Comparison of ENCODE assay signal across 25 cellular contexts in genomic region chr15:39497016-39497758, GRCh38.
DNase-seq lines count a peak whose midpoint lies in the region; ATAC-seq and TF ChIP-seq lines count a peak whose summit lies in the region.
"Had no signal": no experiment of that assay in that cellular context is flagged by ENCODE, and none has a peak within 500 bp of the region (broad histone marks: within the 10 kb centered on the region; RNA-seq: fewer than 3 reads in every experiment).

No MANE protein-coding gene starts in this region.

- no peak overlapping the region for H3K4me2 ChIP-seq in mesenchymal stem cell (ENCODE audit: low read length, poor library complexity, severe bottlenecking)
- H3K4me2 ChIP-seq: A549 had no signal

- intact Hi-C loops in Right ventricle myocardium superior (cut with DNase I), result no loop called here
- intact Hi-C loops in right cardiac atrium (cut with DNase I), result loop anchor here in 1 of 4 donors (10.0 kb wide), 1 partner anchor 62 kb away; no protein-coding TSS in a partner anchor
- intact Hi-C loops in tibial artery (cut with DNase I; ENCODE audit: low total_unique reads), result no loop called here

- no peaks in the 10 kb centered on the region for H3K36me3 ChIP-seq in RWPE2 (ENCODE audit: low read depth)
- no peaks in the 10 kb centered on the region for H3K36me3 ChIP-seq in mesenchymal stem cell (ENCODE audit: control insufficient read depth in 1 of 2, insufficient read depth in 2 of 2, low read depth in 1 of 2, low read length in 2 of 2)
- H3K36me3 ChIP-seq in tibial artery, result no peaks in the 10 kb centered on the region
- H3K36me3 ChIP-seq: cardiac muscle cell, spleen, thoracic aorta had no signal

- H2AFZ ChIP-seq in mesenchymal stem cell (ENCODE audit: low read depth, low read length), result no peak overlapping the region
- H2AFZ ChIP-seq: parathyroid adenoma had no signal

- H2AK5ac ChIP-seq in mesenchymal stem cell (ENCODE audit: low read length, severe bottlenecking), result peak overlapping the region; percentile 3

- H3K27ac ChIP-seq in right cardiac atrium (ENCODE audit: low read length) (no peak overlapping the region), RWPE2 (ENCODE audit: poor library complexity, severe bottlenecking) (no peak overlapping the region), mesenchymal stem cell (ENCODE audit: low read length, poor library complexity, severe bottlenecking) (no peak overlapping the region), tibial artery (peak overlapping the region; percentile 23 to 34)
- H3K27ac ChIP-seq: A549, cardiac muscle cell, parathyroid adenoma, thoracic aorta had no signal

- peak overlapping the region in 1 of 2 experiments; percentile 97 for H2BK12ac ChIP-seq in mesenchymal stem cell (ENCODE audit: low read length in 2 of 2)

- DNase-seq in Right ventricle myocardium superior (no peak), right cardiac atrium (no peak), RWPE2 (ENCODE audit: low spot score) (no peak), mesenchymal stem cell (no peak), tibial artery (no peak), NCI-H1105 treated with DMSO at 0.1 percent for 48 hours (lab: John Stamatoyannopoulos, UW) (no peak), GM10266 (ENCODE audit: extremely low spot score) (no peak), DMS 273 treated with DMSO at 0.1 percent for 48 hours (lab: John Stamatoyannopoulos, UW) (no peak)
- DNase-seq: activated CD4-positive, alpha-beta T cell treated with anti-CD3 and anti-CD28 coated beads, Interleukin-2, amount 10 ng/mL, durations not matched to agents 7 days and 5 days; activated gamma-delta T cell treated with Interleukin-2 at 50 U/mL for 16 hours; activated naive CD8-positive, alpha-beta T cell treated with anti-CD3 and anti-CD28 coated beads, Interleukin-2, amount 10 ng/mL, durations not matched to agents 7 days and 5 days; activated T-cell treated with anti-CD3 and anti-CD28 coated beads, Interleukin-2, amount 50 U/mL, for 24 hours; aorta; erythroblast; KG1; NCI-H1417 treated with DMSO at 0.1 percent for 48 hours; NCI-H2107; NCI-H446 treated with DMSO at 0.1 percent for 48 hours; spleen; stimulated activated CD8-positive, alpha-beta memory T cell treated with anti-CD3 and anti-CD28 coated beads, Interleukin-4, amount 100 ng/mL, for 48 hours had no signal

- H3K23ac ChIP-seq in mesenchymal stem cell (ENCODE audit: low read length in 2 of 2), result no peak overlapping the region

- ATAC-seq in Right ventricle myocardium superior (ENCODE audit: poor library complexity) (peak; percentile 13), right cardiac atrium (no peak), RWPE2 (ENCODE audit: low read depth) (no peak)
- ATAC-seq: A549, WTC11 had no signal

- no peaks in the 10 kb centered on the region for H3K79me1 ChIP-seq in mesenchymal stem cell (replicated peaks; ENCODE audit: low read length, poor library complexity, severe bottlenecking)

- no peak overlapping the region for H2BK120ac ChIP-seq in mesenchymal stem cell (ENCODE audit: low read depth, low read length)

- H3K27me3 ChIP-seq in right cardiac atrium (ENCODE audit: control insufficient read depth, insufficient read depth) (no peaks in the 10 kb centered on the region), RWPE2 (ENCODE audit: insufficient read depth, poor library complexity, severe bottlenecking) (no peaks in the 10 kb centered on the region), mesenchymal stem cell (ENCODE audit: control insufficient read depth in 1 of 2, insufficient read depth in 1 of 2, low read length in 2 of 2) (no peaks in the 10 kb centered on the region), tibial artery (no peaks in the 10 kb centered on the region)
- H3K27me3 ChIP-seq: cardiac muscle cell had no signal

- peak overlapping the region in 1 of 2 experiments; percentile 15 for H3K4ac ChIP-seq in mesenchymal stem cell (ENCODE audit: low read depth in 1 of 2, low read length in 2 of 2)

- peak overlapping the region; percentile 4 for H4K8ac ChIP-seq in mesenchymal stem cell (ENCODE audit: low read length)

- no peak overlapping the region for H3K4me3 ChIP-seq in right cardiac atrium (ENCODE audit: low read length)
- H3K4me3 ChIP-seq in RWPE2 (ENCODE audit: severe bottlenecking), result no peak overlapping the region
- no peak overlapping the region for H3K4me3 ChIP-seq in mesenchymal stem cell (ENCODE audit: insufficient read depth in 1 of 2, low read depth in 1 of 2, low read length in 2 of 2)
- no peak overlapping the region for H3K4me3 ChIP-seq in tibial artery
- H3K4me3 ChIP-seq: A549, cardiac muscle cell, spleen, thoracic aorta had no signal

- H3K9me3 ChIP-seq in right cardiac atrium (ENCODE audit: control insufficient read depth, low read length) (no peaks in the 10 kb centered on the region), RWPE2 (ENCODE audit: severe bottlenecking) (no peaks in the 10 kb centered on the region), mesenchymal stem cell (ENCODE audit: control insufficient read depth, low read length) (no peaks in the 10 kb centered on the region), tibial artery (no peaks in the 10 kb centered on the region)
- H3K9me3 ChIP-seq: A549, spleen, thoracic aorta had no signal

- no peak overlapping the region for H2BK5ac ChIP-seq in mesenchymal stem cell (ENCODE audit: low read depth, low read length, poor library complexity, severe bottlenecking)

- H2BK15ac ChIP-seq in mesenchymal stem cell (ENCODE audit: low read depth, poor library complexity, severe bottlenecking), result no peak overlapping the region

- peaks cover 11% of the 10 kb centered on the region for H3K4me1 ChIP-seq in right cardiac atrium (ENCODE audit: control insufficient read depth, insufficient read depth, low read length)
- H3K4me1 ChIP-seq in RWPE2 (ENCODE audit: insufficient read depth, poor library complexity, severe bottlenecking), result peaks cover 4% of the 10 kb centered on the region
- peaks cover 18% of the 10 kb centered on the region for H3K4me1 ChIP-seq in mesenchymal stem cell (ENCODE audit: control insufficient read depth, insufficient read depth, low read depth, low read length)
- peaks cover 0 to 56% (median 28%) of the 10 kb centered on the region in 4 donors for H3K4me1 ChIP-seq in tibial artery
- H3K4me1 ChIP-seq: A549, parathyroid adenoma had no signal

- peak overlapping the region; percentile 1 for H4K91ac ChIP-seq in mesenchymal stem cell (ENCODE audit: low read length)

- WGBS in right cardiac atrium, result 78% methylated on average over 6 of the region's 6 CpGs
- WGBS in mesenchymal stem cell, result 93% methylated on average over 6 of the region's 6 CpGs

- H3K9ac ChIP-seq in mesenchymal stem cell (ENCODE audit: low read length), result no peak overlapping the region
- H3K9ac ChIP-seq: parathyroid adenoma had no signal

- TF ChIP-seq CTCF in RWPE2 (IDR thresholded peaks at IDR 0.05; ENCODE audit: poor library complexity, severe bottlenecking) (peak; percentile 17), tibial artery (IDR thresholded peaks at IDR 0.05) (no peak), GM10266 (IDR thresholded peaks at IDR 0.05; ENCODE audit: control insufficient read depth, insufficient read depth, low read depth, missing control alignments) (no peak)

- peak overlapping the region in 1 of 2 experiments; percentile 75 for H3K18ac ChIP-seq in mesenchymal stem cell (ENCODE audit: low read depth in 1 of 2, low read length in 2 of 2)

- peak overlapping the region in 1 of 2 experiments; percentile 68 for H3K14ac ChIP-seq in mesenchymal stem cell (ENCODE audit: low read length in 2 of 2)

Comparison
In these comparisons a context has a peak if more than half of its experiments do, and no peak if none do; other contexts are left out.
1. H3K27ac ChIP-seq: peak in tibial artery (2 of 2); none in right cardiac atrium (single experiment), RWPE2 (single experiment) and mesenchymal stem cell (single experiment).